In the genomic region with DNA sequence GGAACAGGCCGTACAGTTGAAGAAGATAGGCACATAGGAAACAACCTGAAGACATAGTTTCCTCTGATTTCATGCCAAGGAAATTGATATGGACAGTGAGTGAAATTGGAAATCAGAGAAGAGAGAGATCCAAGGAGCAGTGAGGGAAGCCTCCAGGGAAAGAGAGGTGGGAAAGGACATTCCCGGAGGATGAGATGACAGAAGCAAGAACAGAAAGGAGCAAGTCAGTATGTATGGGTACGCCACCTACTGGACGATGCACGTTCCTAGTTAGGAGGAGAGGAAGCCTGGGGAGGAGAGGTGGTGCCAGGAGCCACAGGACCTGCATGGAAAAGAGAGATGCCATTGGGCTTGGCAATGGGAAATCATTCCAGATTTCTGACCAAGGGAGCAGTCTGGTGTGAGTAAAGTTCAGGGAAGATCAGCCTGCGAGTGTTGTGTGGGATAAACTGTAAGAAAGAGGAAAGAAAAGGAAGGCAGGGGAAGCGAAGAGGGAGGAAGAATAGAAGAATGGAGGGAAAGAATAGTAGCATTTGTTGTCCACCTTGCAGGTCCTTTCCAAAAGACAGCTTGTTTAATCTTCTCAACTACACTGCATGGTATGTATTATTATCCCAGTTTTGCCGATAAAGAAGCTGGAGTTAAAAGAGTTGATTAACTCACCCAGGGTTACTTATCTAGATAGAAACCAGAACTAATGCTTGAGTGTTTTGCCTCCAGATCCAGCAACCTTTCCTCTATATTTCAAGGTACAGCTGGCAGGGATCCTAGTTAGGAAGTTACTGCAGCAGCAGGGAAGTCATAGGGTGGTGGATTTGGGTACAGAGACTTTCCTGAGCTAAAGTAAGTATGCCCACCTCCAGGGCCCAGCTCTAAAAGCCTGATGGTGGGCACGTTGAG, we compare ENCODE assay signal across 9 cellular contexts. TPM values are rescaled to one million over a fixed set of nuclear protein-coding genes. Genes with fewer than 3 reads are reported as not detected.
DNase-seq lines count a peak whose midpoint lies in the region; ATAC-seq and TF ChIP-seq lines count a peak whose summit lies in the region.
"Had no signal": no experiment of that assay in that cellular context is flagged by ENCODE, and none has a peak within 500 bp of the region (broad histone marks: within the 10 kb centered on the region; RNA-seq: fewer than 3 reads in every experiment).

No MANE protein-coding gene starts in this region.

- no peaks in the 10 kb centered on the region for H3K79me2 ChIP-seq in parathyroid adenoma

- H3K4me3 Mint-ChIP-seq in CD14-positive monocyte = peak overlapping the region; percentile 47 to 69

- TF ChIP-seq CTCF in CD14-positive monocyte (IDR thresholded peaks at IDR 0.05) = peak; percentile 82
- peak; percentile 89 for TF ChIP-seq CTCF in fibroblast of villous mesenchyme (IDR thresholded peaks at IDR 0.05; ENCODE audit: insufficient read depth, low read depth, low read length)
- peak; percentile 37 for TF ChIP-seq CTCF in parathyroid adenoma (IDR thresholded peaks at IDR 0.05)

- no peak overlapping the region for H3K27ac ChIP-seq in parathyroid adenoma

- intact Hi-C loops in CD14-positive monocyte (cut with micrococcal nuclease) = no loop called here

- peaks cover 2% of the 10 kb centered on the region for H3K4me1 Mint-ChIP-seq in CD14-positive monocyte

- H3K9me3 ChIP-seq in parathyroid adenoma (ENCODE audit: control insufficient read depth, low read length) = no peaks in the 10 kb centered on the region

- no peak overlapping the region for H2AFZ ChIP-seq in parathyroid adenoma

- peak; percentile 60 for DNase-seq in CD14-positive monocyte (ENCODE audit: low spot score)
- peak; percentile 27 for DNase-seq in NCI-H446 treated with DMSO at 0.1 percent for 48 hours (lab: John Stamatoyannopoulos, UW)
- DNase-seq in activated T-cell treated with anti-CD3 and anti-CD28 coated beads for 24 hours (ENCODE audit: low read depth) = peak; percentile 5
- peak; percentile 64 for DNase-seq in fibroblast of villous mesenchyme (ENCODE audit: low read depth)
- no peak for DNase-seq in T1000 (lab: John Stamatoyannopoulos, UW)

- ATAC-seq in GM21526 (IDR thresholded peaks at IDR 0.05; ENCODE audit: low FRiP score, unreplicated experiment) (peak; percentile 62), GM21367 (IDR thresholded peaks at IDR 0.05; ENCODE audit: unreplicated experiment) (no peak)

- no peaks in the 10 kb centered on the region for H3K4me1 ChIP-seq in parathyroid adenoma

- H3K4me2 ChIP-seq in parathyroid adenoma (ENCODE audit: low read length) = no peak overlapping the region

- H3K27me3 ChIP-seq in parathyroid adenoma (ENCODE audit: control insufficient read depth, insufficient read depth, low read length) = no peaks in the 10 kb centered on the region

- no peak overlapping the region for H3K9ac ChIP-seq in parathyroid adenoma

- H3K4me3 ChIP-seq in fibroblast of villous mesenchyme (ENCODE audit: low read depth, low read length) (no peak overlapping the region), parathyroid adenoma (ENCODE audit: low read depth, low read length) (no peak overlapping the region)
- H3K4me3 ChIP-seq: skin epidermis had no signal

- H3K27ac Mint-ChIP-seq in CD14-positive monocyte = no peak overlapping the region

- H3K36me3 ChIP-seq in parathyroid adenoma (ENCODE audit: control insufficient read depth, insufficient read depth, low read length) = no peaks in the 10 kb centered on the region

- peaks cover 0 to 3% (median 0%) of the 10 kb centered on the region in 7 donors for H3K9me3 Mint-ChIP-seq in CD14-positive monocyte

- H3K36me3 Mint-ChIP-seq in CD14-positive monocyte = no peaks in the 10 kb centered on the region

- peaks cover 2 to 12% (median 4%) of the 10 kb centered on the region in 3 donors for H3K27me3 Mint-ChIP-seq in CD14-positive monocyte (ENCODE audit: low read depth in 3 of 3)

RNA-seq across cellular contexts. Expression of a gene that starts 27.4 kb away (rescaled TPM):
- polyA plus RNA-seq in CD14-positive monocyte = under 1 TPM in 1 of 2 donors, not detected in 1; 0.03 TPM
- under 0.01 TPM in 1 of 2 replicates, not detected in the other for total RNA-seq in fibroblast of villous mesenchyme

RNA-seq across cellular contexts. Expression of a gene that starts 34.9 kb away (rescaled TPM):
- not detected for polyA plus RNA-seq in CD14-positive monocyte
- total RNA-seq in fibroblast of villous mesenchyme = not detected in 2 replicates

RNA-seq across cellular contexts. Expression of a gene that starts 45.8 kb away (rescaled TPM):
- polyA plus RNA-seq in CD14-positive monocyte = 1 to 10 TPM; 1.6 to 1.7 TPM
- 10.6 and 16.0 TPM in 2 replicates for total RNA-seq in fibroblast of villous mesenchyme

RNA-seq across cellular contexts. Expression of a gene that starts 47.9 kb away (rescaled TPM):
- 1 to 10 TPM; 2.1 to 2.3 TPM for polyA plus RNA-seq in CD14-positive monocyte
- 6.9 and 8.7 TPM in 2 replicates for total RNA-seq in fibroblast of villous mesenchyme

RNA-seq across cellular contexts. Expression of a gene that starts 58.9 kb away (rescaled TPM):
- not detected for polyA plus RNA-seq in CD14-positive monocyte
- total RNA-seq in fibroblast of villous mesenchyme = not detected in 2 replicates

Comparison
In these comparisons a context has a peak if more than half of its experiments do, and no peak if none do; other contexts are left out.
1. CTCF ChIP-seq: peak in every context shown above with its lines; median percentile 89 in fibroblast of villous mesenchyme; 82 in CD14-positive monocyte; 37 in parathyroid adenoma.